In the genomic region with DNA sequence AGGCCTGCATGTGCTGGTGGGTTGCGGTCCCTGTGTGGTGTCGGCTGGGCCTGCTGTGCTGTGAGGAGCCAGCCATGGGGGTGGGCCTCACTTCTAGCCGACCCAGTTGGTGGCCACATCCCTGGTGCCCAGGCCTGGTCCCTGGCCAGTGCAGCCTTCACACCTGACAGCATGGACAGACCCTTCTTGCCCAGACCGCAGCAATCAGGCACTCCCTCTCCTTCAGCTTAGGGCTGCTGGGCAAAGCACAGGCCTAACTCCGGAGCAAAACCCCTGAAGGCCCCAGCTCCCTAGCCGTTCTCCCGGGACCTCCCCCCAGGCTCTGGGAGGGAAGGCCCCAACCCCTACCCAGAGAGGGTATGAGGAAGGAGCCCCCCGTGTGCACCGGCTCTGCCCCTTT, we compare ENCODE assay signal across 17 cellular contexts. TPM values are rescaled to one million over a fixed set of nuclear protein-coding genes. Genes with fewer than 3 reads are reported as not detected.
DNase-seq lines count a peak whose midpoint lies in the region; ATAC-seq and TF ChIP-seq lines count a peak whose summit lies in the region.
"Had no signal": no experiment of that assay in that cellular context is flagged by ENCODE, and none has a peak within 500 bp of the region (broad histone marks: within the 10 kb centered on the region; RNA-seq: fewer than 3 reads in every experiment).

No MANE protein-coding gene starts in this region.

- WGBS in right lobe of liver (ENCODE audit: insufficient coverage, low coverage, low lambda C conversion rate, missing lambda C conversion rate), result no CpG with 5 or more reads among the region's 9 CpGs
- WGBS in sigmoid colon, 2 donors, result 72 to 86% methylated on average over 9 of the region's 9 CpGs
- 75 to 86% methylated on average over 4 to 5 of the region's 9 CpGs for WGBS in lower leg skin, 2 donors
- 58 to 73% methylated on average over 3 to 7 of the region's 9 CpGs for WGBS in esophagus squamous epithelium, 2 donors

- TF ChIP-seq CTCF in RWPE2 (IDR thresholded peaks at IDR 0.05; ENCODE audit: poor library complexity, severe bottlenecking) (no peak), right lobe of liver (IDR thresholded peaks at IDR 0.05) (no peak), sigmoid colon (IDR thresholded peaks at IDR 0.05) (no peak), lower leg skin (IDR thresholded peaks at IDR 0.05) (no peak), esophagus squamous epithelium (IDR thresholded peaks at IDR 0.05) (no peak)

- TF ChIP-seq POLR2A in right lobe of liver (IDR thresholded peaks at IDR 0.05) (no peak), sigmoid colon (IDR thresholded peaks at IDR 0.05) (no peak), lower leg skin (IDR thresholded peaks at IDR 0.05) (no peak), esophagus squamous epithelium (IDR thresholded peaks at IDR 0.05) (no peak)

- DNase-seq in activated effector memory CD4-positive, alpha-beta T cell treated with anti-CD3 and anti-CD28 coated beads, Interleukin-2, amount 50 U/mL, for 16 hours, result peak; percentile 54
- no peak for DNase-seq in activated effector memory CD4-positive, alpha-beta T cell treated with Interleukin-2 at 50 U/mL for 16 hours
- peak; percentile 49 for DNase-seq in RWPE2 (ENCODE audit: low spot score)
- peak in 2 of 3 donors; percentile 7 to 21 for DNase-seq in right lobe of liver
- DNase-seq in sigmoid colon, result peak; percentile 36
- DNase-seq in lower leg skin (ENCODE audit: low spot score in 2 of 2), result no peak
- no peak for DNase-seq in esophagus squamous epithelium (lab: John Stamatoyannopoulos, UW)
- DNase-seq in SHP77 (lab: John Stamatoyannopoulos, UW), result no peak
- DNase-seq: CD8-positive, alpha-beta T cell; COR-L47; DMS153; DMS79 treated with DMSO at 0.1 percent for 48 hours; EL; GOT3 had no signal

- H3K36me3 ChIP-seq in RWPE2 (ENCODE audit: low read depth), result no peaks in the 10 kb centered on the region
- no peaks in the 10 kb centered on the region for H3K36me3 ChIP-seq in right lobe of liver
- no peaks in the 10 kb centered on the region for H3K36me3 ChIP-seq in sigmoid colon
- no peaks in the 10 kb centered on the region for H3K36me3 ChIP-seq in esophagus squamous epithelium
- H3K36me3 ChIP-seq: HAP-1 had no signal

- intact Hi-C loops in right lobe of liver (cut with DNase I), result no loop called here
- intact Hi-C loops in sigmoid colon (cut with DNase I), result no loop called here
- intact Hi-C loops in lower leg skin (cut with DNase I; ENCODE audit: low total_unique reads), result loop anchor here (10.0 kb wide), 1 partner anchor 442 kb away; no protein-coding TSS in a partner anchor
- intact Hi-C loops in esophagus squamous epithelium (cut with DNase I), result no loop called here

- no peaks in the 10 kb centered on the region for H3K9me3 ChIP-seq in RWPE2 (ENCODE audit: severe bottlenecking)
- no peaks in the 10 kb centered on the region for H3K9me3 ChIP-seq in right lobe of liver
- no peaks in the 10 kb centered on the region for H3K9me3 ChIP-seq in sigmoid colon
- no peaks in the 10 kb centered on the region for H3K9me3 ChIP-seq in esophagus squamous epithelium
- H3K9me3 ChIP-seq: HAP-1 had no signal

- H3K4me3 ChIP-seq in RWPE2 (ENCODE audit: severe bottlenecking), result no peak overlapping the region
- no peak overlapping the region for H3K4me3 ChIP-seq in right lobe of liver
- H3K4me3 ChIP-seq in sigmoid colon, result no peak overlapping the region
- no peak overlapping the region for H3K4me3 ChIP-seq in lower leg skin (ENCODE audit: low read depth, poor library complexity, severe bottlenecking)
- H3K4me3 ChIP-seq in esophagus squamous epithelium, result no peak overlapping the region
- H3K4me3 ChIP-seq: HAP-1 had no signal

- H3K4me1 ChIP-seq in RWPE2 (ENCODE audit: insufficient read depth, poor library complexity, severe bottlenecking), result no peaks in the 10 kb centered on the region
- H3K4me1 ChIP-seq in right lobe of liver, result no peaks in the 10 kb centered on the region
- no peaks in the 10 kb centered on the region for H3K4me1 ChIP-seq in sigmoid colon
- H3K4me1 ChIP-seq in esophagus squamous epithelium, result peaks cover 0 to 10% (median 0%) of the 10 kb centered on the region in 3 donors
- H3K4me1 ChIP-seq: HAP-1 had no signal

- H3K27me3 ChIP-seq in RWPE2 (ENCODE audit: insufficient read depth, poor library complexity, severe bottlenecking) (peaks cover 20% of the 10 kb centered on the region), right lobe of liver (no peaks in the 10 kb centered on the region), sigmoid colon (peaks cover 0 to 25% (median 22%) of the 10 kb centered on the region in 3 donors), esophagus squamous epithelium (peaks cover 0 to 29% (median 0%) of the 10 kb centered on the region in 4 donors)

- ATAC-seq in RWPE2 (ENCODE audit: low read depth), result no peak
- no peak for ATAC-seq in right lobe of liver
- ATAC-seq: CD8-positive, alpha-beta T cell had no signal

- no peak for TF ChIP-seq EP300 in sigmoid colon (IDR thresholded peaks at IDR 0.05)

- no peak overlapping the region for H3K27ac ChIP-seq in RWPE2 (ENCODE audit: poor library complexity, severe bottlenecking)
- no peak overlapping the region for H3K27ac ChIP-seq in right lobe of liver
- H3K27ac ChIP-seq in sigmoid colon, result no peak overlapping the region
- H3K27ac ChIP-seq in esophagus squamous epithelium, result no peak overlapping the region
- H3K27ac ChIP-seq: 22Rv1 had no signal

RNA-seq across cellular contexts. Expression of a gene that starts 6.6 kb away (rescaled TPM):
- 10 to 100 TPM in 5 of 6 experiments, 1 to 10 TPM in 1; 9.6 to 18.4 (median 11.7) TPM for total RNA-seq in right lobe of liver
- 10 to 100 TPM in 3 of 4 donors, 1 to 10 TPM in 1; 7.5 to 20.2 (median 13.0) TPM for total RNA-seq in sigmoid colon
- 10 to 100 TPM; 43.5 to 59.9 (median 51.1) TPM for polyA plus RNA-seq in sigmoid colon
- 10 to 100 TPM; 46.5 to 89.7 (median 55.0) TPM for total RNA-seq in lower leg skin
- 10 to 100 TPM; 10.2 to 25.4 (median 16.9) TPM for total RNA-seq in esophagus squamous epithelium
- polyA plus RNA-seq: CD14-positive monocyte had no signal

Comparison
In these comparisons a context has a peak if more than half of its experiments do, and no peak if none do; other contexts are left out.
1. DNase-seq: peak in activated effector memory CD4-positive, alpha-beta T cell treated with anti-CD3 and anti-CD28 coated beads, Interleukin-2, amount 50 U/mL, for 16 hours (single experiment), RWPE2 (single experiment), right lobe of liver (2 of 3) and sigmoid colon (single experiment); none in activated effector memory CD4-positive, alpha-beta T cell treated with Interleukin-2 at 50 U/mL for 16 hours (single experiment), lower leg skin (0 of 2), esophagus squamous epithelium (single experiment) and SHP77 (0 of 2).